ENCODE assay signal across 8 cellular contexts in the genomic region with DNA sequence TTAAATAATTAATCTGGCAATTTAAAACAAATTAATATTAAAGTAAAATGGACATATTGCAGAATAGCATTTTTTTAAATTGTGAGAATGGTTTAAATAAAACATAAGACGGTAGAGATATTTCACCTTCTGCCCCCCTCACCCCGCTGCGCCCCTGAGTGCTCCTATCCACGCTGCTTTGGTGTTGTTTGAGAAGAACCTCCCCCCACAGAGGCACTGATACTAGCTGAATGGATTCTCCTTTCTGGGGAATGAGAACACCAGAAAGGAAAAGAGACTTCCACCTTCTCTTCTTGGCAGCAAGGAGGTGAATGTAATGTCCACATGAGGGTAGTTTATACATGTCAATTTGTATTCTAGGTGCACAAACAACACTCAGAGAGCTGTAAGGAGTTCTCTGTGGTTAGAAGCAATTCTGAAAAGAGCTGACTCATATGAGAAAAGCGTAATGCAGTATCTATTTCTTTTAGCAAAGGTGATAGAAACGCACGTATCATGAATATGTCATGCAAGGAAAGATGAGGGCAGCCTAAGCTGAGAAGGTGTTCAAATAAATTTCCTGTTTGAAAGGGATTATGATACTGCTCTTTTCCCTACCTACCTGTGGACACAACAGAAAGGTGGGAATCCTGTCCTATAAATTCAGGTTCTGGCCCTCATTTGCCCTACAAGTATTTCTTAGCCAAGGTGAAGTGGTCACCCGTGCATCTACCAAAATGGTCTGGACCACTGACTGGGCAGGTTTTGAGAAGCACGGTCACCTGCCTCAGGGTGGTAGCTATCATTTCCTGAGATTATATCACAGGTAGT.
DNase-seq lines count a peak whose midpoint lies in the region; ATAC-seq, FAIRE-seq and TF ChIP-seq lines count a peak whose summit lies in the region.

No MANE protein-coding gene starts in this region.

- FAIRE-seq in kidney (lab: Jason Lieb, UNC): no peak

- no peaks in the 10 kb centered on the region for H3K79me2 ChIP-seq in HCT116 (ENCODE audit: insufficient read depth, low read length)

- H3K18ac ChIP-seq in mesenchymal stem cell (ENCODE audit: low read depth in 1 of 2, low read length in 2 of 2): peak overlapping the region in 1 of 2 experiments; percentile 2

- H2AK5ac ChIP-seq in mesenchymal stem cell (ENCODE audit: low read length, severe bottlenecking): peak overlapping the region; percentile 79

- WGBS in mesenchymal stem cell: 73% methylated on average over 9 of the region's 9 CpGs

- H3K4me1 ChIP-seq in HCT116 (ENCODE audit: control insufficient read depth in 1 of 2, insufficient read depth in 2 of 2, low read length in 2 of 2) (peaks cover 47 to 52% of the 10 kb centered on the region in 2 experiments), mesenchymal stem cell (ENCODE audit: control insufficient read depth, insufficient read depth, low read depth, low read length) (peaks cover 16% of the 10 kb centered on the region), kidney (ENCODE audit: control insufficient read depth in 1 of 2, insufficient read depth in 1 of 2, low read depth in 1 of 2, low read length in 2 of 2) (peaks cover 16 to 19% of the 10 kb centered on the region in 2 donors)

- H2AFZ ChIP-seq in HCT116 (ENCODE audit: low read depth, low read length, poor library complexity, severe bottlenecking) (no peak overlapping the region), mesenchymal stem cell (ENCODE audit: low read depth, low read length) (no peak overlapping the region)

- H3K4ac ChIP-seq in mesenchymal stem cell (ENCODE audit: low read depth in 1 of 2, low read length in 2 of 2): peak overlapping the region in 1 of 2 experiments; percentile 44

- POLR2A ChIA-PET in HCT116 (lab: Charles Lee): no interaction called here

- TF ChIP-seq POLR2A in HCT116 (IDR thresholded peaks at IDR 0.05; ENCODE audit: borderline replicate concordance, extremely low read depth, insufficient read depth, insufficient read length): no peak
- TF ChIP-seq POLR2A in GM18505 (IDR thresholded peaks at IDR 0.05; ENCODE audit: borderline replicate concordance, extremely low read depth, insufficient read depth, insufficient read length): no peak

- BruUV-seq in HCT116 (replicated peaks; lab: Mats Ljungman, UMichigan): no TSS peak

- RAD21 ChIA-PET in HCT116 (lab: Charles Lee; ENCODE audit: low non-redundant PET in 1 of 2, low total read pairs in 2 of 2, uncharacterized antibody in 2 of 2, unreplicated experiment in 2 of 2): no interaction called here

- no peak overlapping the region for H3K14ac ChIP-seq in mesenchymal stem cell (ENCODE audit: low read length in 2 of 2)

- H4K20me1 ChIP-seq in HCT116 (ENCODE audit: insufficient read depth): no peaks in the 10 kb centered on the region

- no peak overlapping the region for H4K8ac ChIP-seq in mesenchymal stem cell (ENCODE audit: low read length)

- CTCF ChIA-PET in HCT116 (lab: Charles Lee): no interaction called here

- ATAC-seq in GM18867 (IDR thresholded peaks at IDR 0.05; ENCODE audit: unreplicated experiment) (peak; percentile 79), HCT116 (no peak), GM18505 (IDR thresholded peaks at IDR 0.05; ENCODE audit: unreplicated experiment) (no peak)

- H3K9ac ChIP-seq in HCT116 (ENCODE audit: low read length) (peak overlapping the region; percentile 49; the same call in 1 of the 2 replicates), mesenchymal stem cell (ENCODE audit: low read length) (peak overlapping the region; percentile 66), kidney (ENCODE audit: low read length in 2 of 2) (no peak overlapping the region)

- H4K91ac ChIP-seq in mesenchymal stem cell (ENCODE audit: low read length): no peak overlapping the region

- H3K23ac ChIP-seq in mesenchymal stem cell (ENCODE audit: low read length in 2 of 2): no peak overlapping the region

- H3K4me2 ChIP-seq in HCT116 (ENCODE audit: low read length) (peak overlapping the region; percentile 36), mesenchymal stem cell (ENCODE audit: low read length, poor library complexity, severe bottlenecking) (no peak overlapping the region)

- H3K79me1 ChIP-seq in mesenchymal stem cell (replicated peaks; ENCODE audit: low read length, poor library complexity, severe bottlenecking): peaks cover 19% of the 10 kb centered on the region

- no peak overlapping the region for H2BK120ac ChIP-seq in mesenchymal stem cell (ENCODE audit: low read depth, low read length)

- DNase-seq in HCT116 (ENCODE audit: low read depth, low spot score): no peak
- DNase-seq in OCI-M1 (lab: John Stamatoyannopoulos, UW): peak; percentile 60
- DNase-seq in mesenchymal stem cell: peak; percentile 58
- no peak for DNase-seq in Kasumi-1 (lab: John Stamatoyannopoulos, UW)
- no peak for DNase-seq in kidney
- no peak for DNase-seq in CD1c-positive myeloid dendritic cell (ENCODE audit: extremely low spot score)

- peak overlapping the region; percentile 54 to 84 for H2BK12ac ChIP-seq in mesenchymal stem cell (ENCODE audit: low read length in 2 of 2)

- TF ChIP-seq RAD21 in HCT116 (IDR thresholded peaks at IDR 0.05; ENCODE audit: low read depth): no peak

- H3K4me3 ChIP-seq in HCT116 (replicated peaks in 1 of 2; ENCODE audit: low read depth in 1 of 2, low read length in 2 of 2) (no peak overlapping the region), mesenchymal stem cell (ENCODE audit: insufficient read depth in 1 of 2, low read depth in 1 of 2, low read length in 2 of 2) (no peak overlapping the region), kidney (ENCODE audit: low read length in 2 of 2) (no peak overlapping the region)

- intact Hi-C loops in HCT116 (cut with micrococcal nuclease) (loop anchor here (5.0 kb wide), 1 partner anchor 106 kb away; no protein-coding TSS in a partner anchor), kidney (cut with DNase I) (no loop called here)

- H3K36me3 ChIP-seq in HCT116 (ENCODE audit: control insufficient read depth in 1 of 2, insufficient read depth in 2 of 2, low read length in 2 of 2): no peaks in the 10 kb centered on the region
- no peaks in the 10 kb centered on the region for H3K36me3 ChIP-seq in mesenchymal stem cell (ENCODE audit: control insufficient read depth in 1 of 2, insufficient read depth in 2 of 2, low read depth in 1 of 2, low read length in 2 of 2)
- no peaks in the 10 kb centered on the region for H3K36me3 ChIP-seq in kidney (ENCODE audit: control insufficient read depth in 1 of 2, insufficient read depth in 2 of 2, low read length in 2 of 2)

- no peak overlapping the region for H3K27ac ChIP-seq in HCT116 (ENCODE audit: low read depth, low read length)
- H3K27ac ChIP-seq in mesenchymal stem cell (ENCODE audit: low read length, poor library complexity, severe bottlenecking): peak overlapping the region; percentile 89
- no peak overlapping the region for H3K27ac ChIP-seq in kidney (ENCODE audit: low read depth in 2 of 2, low read length in 2 of 2)

- H2BK15ac ChIP-seq in mesenchymal stem cell (ENCODE audit: low read depth, poor library complexity, severe bottlenecking): no peak overlapping the region

- H2BK5ac ChIP-seq in mesenchymal stem cell (ENCODE audit: low read depth, low read length, poor library complexity, severe bottlenecking): peak overlapping the region; percentile 35

- H3K9me3 ChIP-seq in HCT116 (ENCODE audit: control insufficient read depth in 1 of 2, insufficient read depth in 1 of 2, low read depth in 1 of 2, low read length in 2 of 2): no peaks in the 10 kb centered on the region
- H3K9me3 ChIP-seq in mesenchymal stem cell (ENCODE audit: control insufficient read depth, low read length): no peaks in the 10 kb centered on the region
- H3K9me3 ChIP-seq in kidney (ENCODE audit: control insufficient read depth in 1 of 2, low read length in 2 of 2): no peaks in the 10 kb centered on the region

- H3K27me3 ChIP-seq in HCT116 (ENCODE audit: insufficient read depth, low read length): no peaks in the 10 kb centered on the region
- H3K27me3 ChIP-seq in mesenchymal stem cell (ENCODE audit: control insufficient read depth in 1 of 2, insufficient read depth in 1 of 2, low read length in 2 of 2): no peaks in the 10 kb centered on the region

- no peaks in the 10 kb centered on the region for H3K9me2 ChIP-seq in HCT116 (ENCODE audit: insufficient read depth)

- TF ChIP-seq CTCF in HCT116 (IDR thresholded peaks at IDR 0.05 in 2 of 3, conservative IDR thresholded peaks at IDR 0.05 in 1 of 3; ENCODE audit: borderline replicate concordance in 1 of 3, insufficient read depth in 1 of 3, low read depth in 2 of 3, low read length in 2 of 3): no peak
- TF ChIP-seq CTCF in kidney (IDR thresholded peaks at IDR 0.05; ENCODE audit: borderline replicate concordance, extremely low read depth, insufficient read depth): no peak

TF ChIP-seq in HCT116, 20 proteins besides CTCF, POLR2A, EP300 and RAD21 (continues in another document):
- TF ChIP-seq ATF3 (IDR thresholded peaks at IDR 0.05): no peak
- no peak for TF ChIP-seq CEBPB (IDR thresholded peaks at IDR 0.05; ENCODE audit: low read depth)
- TF ChIP-seq, protein P1, sequence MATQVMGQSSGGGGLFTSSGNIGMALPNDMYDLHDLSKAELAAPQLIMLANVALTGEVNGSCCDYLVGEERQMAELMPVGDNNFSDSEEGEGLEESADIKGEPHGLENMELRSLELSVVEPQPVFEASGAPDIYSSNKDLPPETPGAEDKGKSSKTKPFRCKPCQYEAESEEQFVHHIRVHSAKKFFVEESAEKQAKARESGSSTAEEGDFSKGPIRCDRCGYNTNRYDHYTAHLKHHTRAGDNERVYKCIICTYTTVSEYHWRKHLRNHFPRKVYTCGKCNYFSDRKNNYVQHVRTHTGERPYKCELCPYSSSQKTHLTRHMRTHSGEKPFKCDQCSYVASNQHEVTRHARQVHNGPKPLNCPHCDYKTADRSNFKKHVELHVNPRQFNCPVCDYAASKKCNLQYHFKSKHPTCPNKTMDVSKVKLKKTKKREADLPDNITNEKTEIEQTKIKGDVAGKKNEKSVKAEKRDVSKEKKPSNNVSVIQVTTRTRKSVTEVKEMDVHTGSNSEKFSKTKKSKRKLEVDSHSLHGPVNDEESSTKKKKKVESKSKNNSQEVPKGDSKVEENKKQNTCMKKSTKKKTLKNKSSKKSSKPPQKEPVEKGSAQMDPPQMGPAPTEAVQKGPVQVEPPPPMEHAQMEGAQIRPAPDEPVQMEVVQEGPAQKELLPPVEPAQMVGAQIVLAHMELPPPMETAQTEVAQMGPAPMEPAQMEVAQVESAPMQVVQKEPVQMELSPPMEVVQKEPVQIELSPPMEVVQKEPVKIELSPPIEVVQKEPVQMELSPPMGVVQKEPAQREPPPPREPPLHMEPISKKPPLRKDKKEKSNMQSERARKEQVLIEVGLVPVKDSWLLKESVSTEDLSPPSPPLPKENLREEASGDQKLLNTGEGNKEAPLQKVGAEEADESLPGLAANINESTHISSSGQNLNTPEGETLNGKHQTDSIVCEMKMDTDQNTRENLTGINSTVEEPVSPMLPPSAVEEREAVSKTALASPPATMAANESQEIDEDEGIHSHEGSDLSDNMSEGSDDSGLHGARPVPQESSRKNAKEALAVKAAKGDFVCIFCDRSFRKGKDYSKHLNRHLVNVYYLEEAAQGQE (IDR thresholded peaks at IDR 0.05; ENCODE audit: low read depth): no peak
- no peak for TF ChIP-seq YY1 (IDR thresholded peaks at IDR 0.05; ENCODE audit: extremely low read depth, insufficient replicate concordance, low read depth, low read length)

Comparison
In these comparisons a context has a peak if more than half of its experiments do, and no peak if none do; other contexts are left out.
1. DNase-seq: peak in OCI-M1 (single experiment) and mesenchymal stem cell (single experiment); none in HCT116 (single experiment), Kasumi-1 (0 of 2), kidney (single experiment) and CD1c-positive myeloid dendritic cell (single experiment).
2. H3K9ac ChIP-seq: peak in HCT116 (single experiment) and mesenchymal stem cell (single experiment); none in kidney (0 of 2).